Comparison of ENCODE assay signal across 10 cellular contexts in genomic region chr3:126473292-126474168, GRCh38. TPM values are rescaled to one million over a fixed set of nuclear protein-coding genes. Genes with fewer than 3 reads are reported as not detected.
DNase-seq lines count a peak whose midpoint lies in the region; ATAC-seq and TF ChIP-seq lines count a peak whose summit lies in the region.
"Had no signal": no experiment of that assay in that cellular context is flagged by ENCODE, and none has a peak within 500 bp of the region (broad histone marks: within the 10 kb centered on the region; RNA-seq: fewer than 3 reads in every experiment).

No MANE protein-coding gene starts in this region.

- H3K27ac ChIP-seq in SK-N-SH (ENCODE audit: low read depth in 2 of 2, low read length in 1 of 2): no peak overlapping the region

- no peak for TF ChIP-seq EP300 in SK-N-SH (IDR thresholded peaks at IDR 0.05; ENCODE audit: borderline replicate concordance in 1 of 2, low read depth in 1 of 2, low read length in 1 of 2)

- H3K27me3 Mint-ChIP-seq in T-helper 17 cell (no peaks in the 10 kb centered on the region), glutamatergic neuron (ENCODE audit: unreplicated experiment) (peaks cover 17% of the 10 kb centered on the region)
- H3K27me3 Mint-ChIP-seq in stimulated activated memory B cell treated with anti-CD40 and anti-IgM and Interleukin-4, amounts not matched to agents 10 μg/mL and 1 μg/mL and 100 μg/mL, for 72 hours: no peaks in the 10 kb centered on the region

- POLR2A ChIA-PET in SK-N-SH (lab: Yijun Ruan, JAX): no interaction called here
- POLR2A ChIA-PET in HEK293T (lab: Yijun Ruan, JAX): interaction anchor here (0.6 kb wide), 1 partner anchor 68 kb away, joined by 3 read pairs; no protein-coding TSS in a partner anchor

- H3K36me3 ChIP-seq in SK-N-SH (replicated peaks in 1 of 2; ENCODE audit: control insufficient read depth in 1 of 2, insufficient read depth in 2 of 2, low read length in 1 of 2): peaks cover 23 to 37% of the 10 kb centered on the region in 2 experiments

- WGBS in SK-N-SH (ENCODE audit: low lambda C conversion rate): 93% methylated on average over 14 of the region's 14 CpGs

- peaks cover 64% of the 10 kb centered on the region for H3K79me2 ChIP-seq in SK-N-SH (ENCODE audit: insufficient read depth)

- TF ChIP-seq CTCF in SK-N-SH (IDR thresholded peaks at IDR 0.05) (no peak), glutamatergic neuron (IDR thresholded peaks at IDR 0.05; ENCODE audit: partially characterized antibody, unreplicated experiment) (no peak)

- H3K4me3 Mint-ChIP-seq in T-helper 17 cell: peak overlapping the region; percentile 88
- H3K4me3 Mint-ChIP-seq in glutamatergic neuron (ENCODE audit: unreplicated experiment): peak overlapping the region; percentile 88
- peak overlapping the region; percentile 82 for H3K4me3 Mint-ChIP-seq in stimulated activated memory B cell treated with anti-CD40 and anti-IgM and Interleukin-4, amounts not matched to agents 10 μg/mL and 1 μg/mL and 100 μg/mL, for 72 hours

- H3K9me3 ChIP-seq in SK-N-SH: no peaks in the 10 kb centered on the region
- no peaks in the 10 kb centered on the region for H3K9me3 ChIP-seq in T-helper 17 cell (ENCODE audit: control insufficient read depth, low read length, poor library complexity, severe bottlenecking)

- peak overlapping the region; percentile 92 for H3K4me2 ChIP-seq in SK-N-SH

- peaks cover 20 to 36% of the 10 kb centered on the region in 2 experiments for H3K4me1 ChIP-seq in SK-N-SH (ENCODE audit: control insufficient read depth in 1 of 2, insufficient read depth in 2 of 2, low read depth in 1 of 2, low read length in 1 of 2)

- no peak for TF ChIP-seq RAD21 in SK-N-SH (IDR thresholded peaks at IDR 0.05; ENCODE audit: low read length)

- H3F3A ChIP-seq in SK-N-SH (replicated peaks; ENCODE audit: insufficient read depth): peaks cover 6% of the 10 kb centered on the region

- ATAC-seq in SK-N-SH treated with all-trans-retinoic acid at 6 μM for 48 hours (no peak), T-helper 17 cell (no peak), HG02884 (IDR thresholded peaks at IDR 0.05; ENCODE audit: unreplicated experiment) (no peak)
- ATAC-seq in stimulated activated memory B cell treated with anti-CD40 and anti-IgM and Interleukin-4, amounts not matched to agents 10 μg/mL and 1 μg/mL and 100 μg/mL, for 72 hours: no peak

- no peak for DNase-seq in SK-N-SH
- no peak for DNase-seq in T-helper 17 cell
- no peak for DNase-seq in glutamatergic neuron
- DNase-seq in HEK293T (ENCODE audit: extremely low spot score): no peak
- DNase-seq in stimulated activated CD4-positive, alpha-beta T cell treated with anti-CD3 and anti-CD28 coated beads, Interleukin-4, amount 100 ng/mL, for 24 hours: no peak
- DNase-seq: amniotic stem cell had no signal

- H3K4me1 Mint-ChIP-seq in T-helper 17 cell (peaks cover 47% of the 10 kb centered on the region), glutamatergic neuron (ENCODE audit: low read depth, unreplicated experiment) (peaks cover 22% of the 10 kb centered on the region)
- peaks cover 53% of the 10 kb centered on the region for H3K4me1 Mint-ChIP-seq in stimulated activated memory B cell treated with anti-CD40 and anti-IgM and Interleukin-4, amounts not matched to agents 10 μg/mL and 1 μg/mL and 100 μg/mL, for 72 hours

- H3K27me3 ChIP-seq in SK-N-SH (ENCODE audit: insufficient read depth): no peaks in the 10 kb centered on the region

- peaks cover 50% of the 10 kb centered on the region for H4K20me1 ChIP-seq in SK-N-SH (ENCODE audit: insufficient read depth)

- no peak overlapping the region for H3K9ac ChIP-seq in SK-N-SH

- no peaks in the 10 kb centered on the region for H3K9me2 ChIP-seq in SK-N-SH

- no peak overlapping the region for H2AFZ ChIP-seq in SK-N-SH (ENCODE audit: low read depth)

- H3K4me3 ChIP-seq in SK-N-SH (ENCODE audit: low read depth in 2 of 2, low read length in 1 of 2): peak overlapping the region; percentile 12 to 88; a peak in 1 of 4 replicates

- H3K9me3 Mint-ChIP-seq in glutamatergic neuron (ENCODE audit: unreplicated experiment): peaks cover 9% of the 10 kb centered on the region
- no peaks in the 10 kb centered on the region for H3K9me3 Mint-ChIP-seq in stimulated activated memory B cell treated with anti-CD40 and anti-IgM and Interleukin-4, amounts not matched to agents 10 μg/mL and 1 μg/mL and 100 μg/mL, for 72 hours

- peaks cover 6% of the 10 kb centered on the region for H3K36me3 Mint-ChIP-seq in T-helper 17 cell (ENCODE audit: low read depth)
- peaks cover 4% of the 10 kb centered on the region for H3K36me3 Mint-ChIP-seq in glutamatergic neuron (ENCODE audit: unreplicated experiment)
- peaks cover 46% of the 10 kb centered on the region for H3K36me3 Mint-ChIP-seq in stimulated activated memory B cell treated with anti-CD40 and anti-IgM and Interleukin-4, amounts not matched to agents 10 μg/mL and 1 μg/mL and 100 μg/mL, for 72 hours

- CTCF ChIA-PET in SK-N-SH (lab: Yijun Ruan, JAX) (interaction anchor here (2.6 to 3.1 kb wide), 2 partner anchors 8 to 340 kb away, joined by 15 to 20 read pairs; no protein-coding TSS in a partner anchor), HEK293T (lab: Yijun Ruan, JAX) (no interaction called here)

- H3K27ac Mint-ChIP-seq in T-helper 17 cell (peak overlapping the region; percentile 90), glutamatergic neuron (ENCODE audit: unreplicated experiment) (no peak overlapping the region)
- H3K27ac Mint-ChIP-seq in stimulated activated memory B cell treated with anti-CD40 and anti-IgM and Interleukin-4, amounts not matched to agents 10 μg/mL and 1 μg/mL and 100 μg/mL, for 72 hours: peak overlapping the region; percentile 64

TF ChIP-seq in SK-N-SH, 30 proteins besides CTCF, POLR2A, EP300 and RAD21 (continues in another document):
- TF ChIP-seq NRF1 (IDR thresholded peaks at IDR 0.05; ENCODE audit: low read depth, low read length) (no peak), IRF3 (IDR thresholded peaks at IDR 0.05; ENCODE audit: low read depth, low read length) (no peak), ELF1 (IDR thresholded peaks at IDR 0.05) (no peak), RCOR1 (IDR thresholded peaks at IDR 0.05; ENCODE audit: low read length) (no peak), MXI1 (IDR thresholded peaks at IDR 0.05; ENCODE audit: low read depth, low read length) (no peak), FOXJ3 (CRISPR knock-in tag; IDR thresholded peaks at IDR 0.05) (no peak)

TF ChIP-seq in SK-N-SH treated with all-trans-retinoic acid at 6 μM for 48 hours, 23 proteins besides CTCF, POLR2A, EP300 and RAD21 (continues in another document):
- TF ChIP-seq ZFP30 (CRISPR knock-in tag; IDR thresholded peaks at IDR 0.05) (no peak), TCF4 (CRISPR knock-in tag; IDR thresholded peaks at IDR 0.05; ENCODE audit: borderline replicate concordance) (no peak), ESRRG (CRISPR knock-in tag; IDR thresholded peaks at IDR 0.05) (no peak), TOX (CRISPR knock-in tag; IDR thresholded peaks at IDR 0.05; ENCODE audit: borderline replicate concordance) (no peak)

TF ChIP-seq in HEK293T, 16 proteins besides CTCF, POLR2A, EP300 and RAD21:
- no peak for TF ChIP-seq FOXK2 (IDR thresholded peaks at IDR 0.05)

RNA-seq across cellular contexts. Expression of gene ZXDC, which starts 2.2 kb away (rescaled TPM):
- polyA plus RNA-seq in SK-N-SH (2012; rRNA removed): 8.5 and 9.1 TPM in 2 replicates
- polyA plus RNA-seq in SK-N-SH (2012; cell fraction: cytosol; rRNA removed): 4.4 and 6.4 TPM in 2 replicates
- 25.7 and 27.7 TPM in 2 replicates for polyA plus RNA-seq in SK-N-SH (2012; cell fraction: nucleus; rRNA removed)
- total RNA-seq in T-helper 17 cell (10 to 100 TPM; 57.2 to 59.0 TPM), glutamatergic neuron (ENCODE audit: unreplicated experiment) (39.5 TPM)

RNA-seq across cellular contexts. Expression of gene UROC1, which starts 44.0 kb away (rescaled TPM):
- polyA plus RNA-seq in SK-N-SH (2012; rRNA removed): not detected in 2 replicates
- not detected in 2 replicates for polyA plus RNA-seq in SK-N-SH (2012; cell fraction: cytosol; rRNA removed)
- 0.05 TPM in 1 of 2 replicates, not detected in the other for polyA plus RNA-seq in SK-N-SH (2012; cell fraction: nucleus; rRNA removed)
- total RNA-seq in T-helper 17 cell: not detected
- not detected for total RNA-seq in glutamatergic neuron (ENCODE audit: unreplicated experiment)

RNA-seq across cellular contexts. Expression of gene CHST13, which starts 50.4 kb away (rescaled TPM):
- polyA plus RNA-seq in SK-N-SH (2012; rRNA removed): 0.37 and 0.41 TPM in 2 replicates
- 0.26 and 0.37 TPM in 2 replicates for polyA plus RNA-seq in SK-N-SH (2012; cell fraction: cytosol; rRNA removed)
- 0.48 and 0.76 TPM in 2 replicates for polyA plus RNA-seq in SK-N-SH (2012; cell fraction: nucleus; rRNA removed)
- total RNA-seq in T-helper 17 cell: under 1 TPM; 0.15 to 0.18 TPM
- not detected for total RNA-seq in glutamatergic neuron (ENCODE audit: unreplicated experiment)
- total RNA-seq: HT1080 had no signal
